ENCODE assay signal across 22 cellular contexts in the genomic region with DNA sequence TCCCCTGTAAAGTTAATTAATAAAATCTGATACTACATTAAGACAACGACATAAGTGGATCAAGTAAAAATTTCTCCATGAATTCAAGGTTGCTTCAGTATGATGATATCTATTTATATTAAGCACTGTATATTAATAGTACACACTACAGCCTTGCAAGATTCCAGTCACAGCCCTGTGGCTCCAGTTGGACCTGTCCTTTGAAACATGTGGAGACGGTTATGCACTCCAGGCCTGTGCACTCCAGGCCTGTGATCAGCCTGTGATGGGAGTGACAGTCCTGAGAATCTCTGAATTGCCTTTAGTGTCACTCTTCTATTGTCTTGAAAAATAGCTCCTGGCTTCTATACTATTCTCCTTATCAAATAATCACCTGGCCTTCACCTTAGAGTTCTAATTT.
DNase-seq lines count a peak whose midpoint lies in the region; ATAC-seq and TF ChIP-seq lines count a peak whose summit lies in the region.
"Had no signal": no experiment of that assay in that cellular context is flagged by ENCODE, and none has a peak within 500 bp of the region (broad histone marks: within the 10 kb centered on the region; RNA-seq: fewer than 3 reads in every experiment).

No MANE protein-coding gene starts in this region.

- no peak for DNase-seq in Right ventricle myocardium superior
- no peak for DNase-seq in cardiac septum (ENCODE audit: low spot score)
- peak in 1 of 5 donors; percentile 22 for DNase-seq in heart left ventricle
- no peak for DNase-seq in right atrium auricular region (ENCODE audit: low spot score)
- DNase-seq in BE2C: peak; percentile 41
- DNase-seq: AML-193; C1 segment of cervical spinal cord; CD4-positive, alpha-beta memory T cell; CD4-positive, CD25-positive, alpha-beta regulatory T cell; CD8-positive, alpha-beta memory T cell; COR-L47; DMS 273 treated with DMSO at 0.1 percent for 48 hours; DMS153; DMS53; DMS79; DND-41; EL; GDM1 had no signal

- intact Hi-C loops in Right ventricle myocardium superior (cut with DNase I) (no loop called here), cardiac septum (cut with DNase I) (no loop called here), heart left ventricle (cut with DNase I) (no loop called here)

- ATAC-seq in Right ventricle myocardium superior (ENCODE audit: poor library complexity) (peak; percentile 43), heart left ventricle (peak in 3 of 4 donors; percentile 60 to 92 (median 65))
- ATAC-seq: A549, GM12878 had no signal

- TF ChIP-seq POLR2A in heart left ventricle (IDR thresholded peaks at IDR 0.05): no peak

- H3K4me3 ChIP-seq in heart left ventricle (no peak overlapping the region), right atrium auricular region (no peak overlapping the region), BE2C (ENCODE audit: low read depth, low read length) (no peak overlapping the region)
- H3K4me3 ChIP-seq: A549, BLaER1, GM12878 had no signal

- H3K36me3 ChIP-seq in heart left ventricle: no peaks in the 10 kb centered on the region
- no peaks in the 10 kb centered on the region for H3K36me3 ChIP-seq in right atrium auricular region
- H3K36me3 ChIP-seq in BE2C: no peaks in the 10 kb centered on the region
- H3K36me3 ChIP-seq: BLaER1 had no signal

- WGBS in heart left ventricle, 4 donors: 37 to 51% (median 42%) methylated on average over 2 of the region's 2 CpGs

- H3K9me3 ChIP-seq in heart left ventricle (peaks cover 0 to 7% (median 0%) of the 10 kb centered on the region in 12 donors), right atrium auricular region (no peaks in the 10 kb centered on the region), BE2C (no peaks in the 10 kb centered on the region)
- H3K9me3 ChIP-seq: A549, BLaER1 had no signal

- H3K4me1 ChIP-seq in heart left ventricle: no peaks in the 10 kb centered on the region
- no peaks in the 10 kb centered on the region for H3K4me1 ChIP-seq in right atrium auricular region
- no peaks in the 10 kb centered on the region for H3K4me1 ChIP-seq in BE2C
- H3K4me1 ChIP-seq: A549, BLaER1 had no signal

- TF ChIP-seq CTCF in heart left ventricle (IDR thresholded peaks at IDR 0.05) (no peak), right atrium auricular region (IDR thresholded peaks at IDR 0.05) (no peak), BE2C (IDR thresholded peaks at IDR 0.05; ENCODE audit: low read depth, low read length) (no peak)

- H3K27me3 ChIP-seq in heart left ventricle (no peaks in the 10 kb centered on the region), right atrium auricular region (no peaks in the 10 kb centered on the region), BE2C (no peaks in the 10 kb centered on the region)
- H3K27me3 ChIP-seq: BLaER1 had no signal

- H3K27ac ChIP-seq in heart left ventricle (no peak overlapping the region), right atrium auricular region (no peak overlapping the region)
- H3K27ac ChIP-seq: 22Rv1, A549, BLaER1 had no signal
